ENCODE assay signal across 16 cellular contexts in the genomic region with DNA sequence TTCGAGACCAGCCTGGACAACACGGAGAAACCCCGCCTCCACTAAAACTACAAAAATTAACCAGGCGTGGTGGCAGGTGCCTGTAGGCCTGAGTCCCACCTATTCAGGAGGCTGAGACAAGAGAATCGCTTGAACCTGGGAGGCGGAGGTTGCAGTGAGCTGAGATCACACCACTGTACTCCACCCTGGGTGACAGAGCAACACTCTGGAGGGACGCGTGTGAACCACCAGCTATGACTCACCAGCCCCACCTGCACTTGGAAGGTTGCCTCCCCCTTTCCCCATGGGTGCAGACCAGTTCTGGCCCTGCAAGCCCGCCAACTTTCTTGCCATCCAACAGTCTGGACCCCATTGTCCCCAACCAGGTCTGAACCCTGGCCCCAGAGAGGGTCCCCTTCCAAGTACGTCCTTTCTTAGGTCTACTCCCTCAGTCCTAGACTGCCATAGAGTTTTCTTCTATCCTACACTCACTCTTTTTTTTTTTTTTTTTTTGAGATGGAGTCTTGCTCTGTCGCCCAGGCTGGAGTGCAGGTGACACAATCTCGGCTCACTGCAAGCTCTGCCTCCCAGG. TPM values are rescaled to one million over a fixed set of nuclear protein-coding genes. Genes with fewer than 3 reads are reported as not detected.
DNase-seq lines count a peak whose midpoint lies in the region; ATAC-seq and TF ChIP-seq lines count a peak whose summit lies in the region.
"Had no signal": no experiment of that assay in that cellular context is flagged by ENCODE, and none has a peak within 500 bp of the region (broad histone marks: within the 10 kb centered on the region; RNA-seq: fewer than 3 reads in every experiment).

No MANE protein-coding gene starts in this region.

- 89 to 98% (median 96%) methylated on average over 11 to 12 of the region's 12 CpGs for WGBS in psoas muscle, 3 donors
- WGBS in aorta, 2 donors = 90 to 94% methylated on average over 12 of the region's 12 CpGs

- H3K27me3 ChIP-seq in Caco-2 (replicated peaks; ENCODE audit: control insufficient read depth, insufficient read depth, low read length) (no peaks in the 10 kb centered on the region), psoas muscle (ENCODE audit: insufficient read depth in 3 of 3, low read length in 2 of 3) (no peaks in the 10 kb centered on the region), aorta (ENCODE audit: control insufficient read depth in 1 of 2, insufficient read depth in 2 of 2, low read length in 1 of 2) (no peaks in the 10 kb centered on the region)
- H3K27me3 ChIP-seq: brain microvascular endothelial cell, colonic mucosa had no signal

- POLR2A ChIA-PET in Caco-2 (lab: Charles Lee) = interaction anchor here (0.6 kb wide), 1 partner anchor 741 kb away, joined by 4 read pairs; no protein-coding TSS in a partner anchor

- CTCF ChIA-PET in Caco-2 (lab: Charles Lee) = no interaction called here

- H3K36me3 ChIP-seq in Caco-2 (ENCODE audit: control insufficient read depth, insufficient read depth, low read length) = no peaks in the 10 kb centered on the region; the same call in 1 of the 2 replicates
- no peaks in the 10 kb centered on the region for H3K36me3 ChIP-seq in psoas muscle (ENCODE audit: insufficient read depth in 1 of 2, low read depth in 1 of 2)
- no peaks in the 10 kb centered on the region for H3K36me3 ChIP-seq in aorta (ENCODE audit: control insufficient read depth in 1 of 2, insufficient read depth in 2 of 2, low read length in 1 of 2)
- H3K36me3 ChIP-seq: brain microvascular endothelial cell, colonic mucosa had no signal

- H3K4me3 Mint-ChIP-seq in Caco-2 (ENCODE audit: unreplicated experiment) (no peak overlapping the region), progenitor cell of endocrine pancreas (ENCODE audit: low read depth) (no peak overlapping the region)
- no peak overlapping the region for H3K4me3 Mint-ChIP-seq in activated T-helper 17 cell treated with anti-CD3 and anti-CD28 coated beads, Interleukin-2, amount 50 U/mL, for 72 hours
- H3K4me3 Mint-ChIP-seq: activated T-helper 1 cell treated with anti-CD3 and anti-CD28 coated beads, Interleukin-12 subunit alpha, Interleukin-12 subunit beta, Interleukin-2, Interleukin-4 antibody, amounts not matched to agents 30 ng/mL and 10 ng/mL and 1 ng/mL, durations not matched to agents 14 hours and 24 hours and 36 hours; endodermal cell had no signal

- DNase-seq in Caco-2 (no peak), HT1080 (ENCODE audit: low read depth) (peak; percentile 40), progenitor cell of endocrine pancreas (ENCODE audit: low spot score, unreplicated experiment) (no peak), psoas muscle (no peak), aorta (no peak)
- DNase-seq: activated CD4-positive, alpha-beta T cell treated with anti-CD3 and anti-CD28 coated beads for 1 hour; brain microvascular endothelial cell; colonic mucosa; endodermal cell; NCI-H2107; NCI-H510A treated with DMSO at 0.1 percent for 48 hours; stimulated activated CD4-positive, alpha-beta T cell treated with anti-CD3 and anti-CD28 coated beads, Interleukin-4, amount 100 ng/mL, for 1 hour had no signal

- intact Hi-C loops in Caco-2 (cut with micrococcal nuclease; ENCODE audit: unreplicated experiment) = no loop called here
- intact Hi-C loops in psoas muscle (cut with DNase I) = no loop called here
- intact Hi-C loops in aorta (cut with DNase I) = no loop called here

- peaks cover 41% of the 10 kb centered on the region for H3K4me1 ChIP-seq in Caco-2
- H3K4me1 ChIP-seq in psoas muscle = no peaks in the 10 kb centered on the region
- H3K4me1 ChIP-seq in aorta (ENCODE audit: control insufficient read depth in 1 of 2, insufficient read depth in 2 of 2, low read length in 2 of 2) = no peaks in the 10 kb centered on the region

- H3K36me3 Mint-ChIP-seq in Caco-2 (ENCODE audit: insufficient read depth, unreplicated experiment) = peaks cover 7% of the 10 kb centered on the region
- H3K36me3 Mint-ChIP-seq in progenitor cell of endocrine pancreas (ENCODE audit: insufficient read depth) = no peaks in the 10 kb centered on the region
- no peaks in the 10 kb centered on the region for H3K36me3 Mint-ChIP-seq in activated T-helper 17 cell treated with anti-CD3 and anti-CD28 coated beads, Interleukin-2, amount 50 U/mL, for 72 hours (ENCODE audit: low read depth)

- H3K4me3 ChIP-seq in Caco-2 (ENCODE audit: low read depth, low read length) (no peak overlapping the region), psoas muscle (no peak overlapping the region), aorta (ENCODE audit: low read length in 2 of 2) (no peak overlapping the region)
- H3K4me3 ChIP-seq: colonic mucosa had no signal

- no TSS peak for BruUV-seq in Caco-2 (replicated peaks; lab: Mats Ljungman, UMichigan)

- no peak for TF ChIP-seq CTCF in Caco-2 (IDR thresholded peaks at IDR 0.05; ENCODE audit: insufficient read depth in 1 of 2, low read depth in 1 of 2, low read length in 1 of 2, severe bottlenecking in 1 of 2, unreplicated experiment in 1 of 2)
- TF ChIP-seq CTCF in progenitor cell of endocrine pancreas (IDR thresholded peaks at IDR 0.05; ENCODE audit: unreplicated experiment) = no peak
- TF ChIP-seq CTCF in psoas muscle (IDR thresholded peaks at IDR 0.05) = no peak

- no peaks in the 10 kb centered on the region for H3K9me3 Mint-ChIP-seq in Caco-2 (ENCODE audit: unreplicated experiment)
- no peaks in the 10 kb centered on the region for H3K9me3 Mint-ChIP-seq in progenitor cell of endocrine pancreas (ENCODE audit: low read depth)
- no peaks in the 10 kb centered on the region for H3K9me3 Mint-ChIP-seq in activated T-helper 17 cell treated with anti-CD3 and anti-CD28 coated beads, Interleukin-2, amount 50 U/mL, for 72 hours
- H3K9me3 Mint-ChIP-seq: activated T-helper 1 cell treated with anti-CD3 and anti-CD28 coated beads, Interleukin-12 subunit alpha, Interleukin-12 subunit beta, Interleukin-2, Interleukin-4 antibody, amounts not matched to agents 30 ng/mL and 10 ng/mL and 1 ng/mL, durations not matched to agents 14 hours and 24 hours and 36 hours; endodermal cell had no signal

- H3K4me1 Mint-ChIP-seq in Caco-2 (ENCODE audit: low read depth, unreplicated experiment) (peaks cover 62% of the 10 kb centered on the region), progenitor cell of endocrine pancreas (ENCODE audit: low read depth) (peaks cover 35% of the 10 kb centered on the region)
- H3K4me1 Mint-ChIP-seq in activated T-helper 17 cell treated with anti-CD3 and anti-CD28 coated beads, Interleukin-2, amount 50 U/mL, for 72 hours = no peaks in the 10 kb centered on the region

- ATAC-seq in esophagus mucosa = peak; percentile 85
- no peak for ATAC-seq in psoas muscle
- no peak for ATAC-seq in HG03342 (IDR thresholded peaks at IDR 0.05; ENCODE audit: unreplicated experiment)
- no peak for ATAC-seq in aorta (ENCODE audit: low FRiP score)
- ATAC-seq in activated T-helper 17 cell treated with anti-CD3 and anti-CD28 coated beads, Interleukin-2, amount 50 U/mL, for 72 hours (replicated peaks) = no peak

- H3K9me3 ChIP-seq in Caco-2 (no peaks in the 10 kb centered on the region), psoas muscle (no peaks in the 10 kb centered on the region), aorta (ENCODE audit: control insufficient read depth, low read length) (no peaks in the 10 kb centered on the region)
- H3K9me3 ChIP-seq: colonic mucosa had no signal

- no peaks in the 10 kb centered on the region for H3K27me3 Mint-ChIP-seq in Caco-2 (ENCODE audit: insufficient read depth, unreplicated experiment)
- H3K27me3 Mint-ChIP-seq in progenitor cell of endocrine pancreas = no peaks in the 10 kb centered on the region
- H3K27me3 Mint-ChIP-seq in activated T-helper 17 cell treated with anti-CD3 and anti-CD28 coated beads, Interleukin-2, amount 50 U/mL, for 72 hours = peaks cover 5% of the 10 kb centered on the region

- H3K27ac ChIP-seq in psoas muscle = no peak overlapping the region
- no peak overlapping the region for H3K27ac ChIP-seq in aorta (ENCODE audit: low read depth in 1 of 2, low read length in 2 of 2)
- H3K27ac ChIP-seq: brain microvascular endothelial cell, colonic mucosa had no signal

- H3K27ac Mint-ChIP-seq in Caco-2 (ENCODE audit: unreplicated experiment) = peak overlapping the region; percentile 13
- peak overlapping the region; percentile 84 for H3K27ac Mint-ChIP-seq in progenitor cell of endocrine pancreas
- H3K27ac Mint-ChIP-seq in activated T-helper 17 cell treated with anti-CD3 and anti-CD28 coated beads, Interleukin-2, amount 50 U/mL, for 72 hours = no peak overlapping the region
- H3K27ac Mint-ChIP-seq: activated T-helper 1 cell treated with anti-CD3 and anti-CD28 coated beads, Interleukin-12 subunit alpha, Interleukin-12 subunit beta, Interleukin-2, Interleukin-4 antibody, amounts not matched to agents 30 ng/mL and 10 ng/mL and 1 ng/mL, durations not matched to agents 14 hours and 24 hours and 36 hours; endodermal cell had no signal

RNA-seq across cellular contexts. Expression of a gene that starts 29.2 kb away (rescaled TPM):
- total RNA-seq in Caco-2 (2022) = 102 and 104 TPM in 2 replicates
- 2.4 and 3.0 TPM in 2 replicates for total RNA-seq in HT1080 (2014; rRNA removed; shearing (Covaris generic))
- polyA plus RNA-seq in HT1080 (2015; cell fraction: cytosol; rRNA removed) = 3.7 and 5.1 TPM in 2 replicates
- 6.7 and 7.1 TPM in 2 replicates for polyA plus RNA-seq in HT1080 (2015; cell fraction: nucleus; rRNA removed)
- 29.3 TPM for total RNA-seq in esophagus mucosa
- 81.2 and 88.1 TPM in 2 replicates for total RNA-seq in progenitor cell of endocrine pancreas
- 10 to 100 TPM; 17.2 to 42.3 (median 26.7) TPM for total RNA-seq in psoas muscle
- 10 to 100 TPM in 1 of 3 donors, 1 to 10 TPM in 2; 1.8 to 16.2 (median 3.2) TPM for polyA plus RNA-seq in psoas muscle
- total RNA-seq in aorta = 10 to 100 TPM; 49.0 to 59.8 TPM
- polyA plus RNA-seq in aorta = 10 to 100 TPM; 10.6 to 17.4 TPM
- 1 to 10 TPM; 1.7 to 2.2 TPM for total RNA-seq in activated T-helper 17 cell treated with anti-CD3 and anti-CD28 coated beads, Interleukin-2, amount 50 U/mL, for 72 hours
